In genomic region chr6:13135152-13135551, GRCh38 we compare ENCODE assay signal across 17 cellular contexts.
DNase-seq lines count a peak whose midpoint lies in the region; ATAC-seq, FAIRE-seq and TF ChIP-seq lines count a peak whose summit lies in the region.
"Had no signal": no experiment of that assay in that cellular context is flagged by ENCODE, and none has a peak within 500 bp of the region (broad histone marks: within the 10 kb centered on the region; RNA-seq: fewer than 3 reads in every experiment).

No MANE protein-coding gene starts in this region.

- no peak for TF ChIP-seq RAD21 in K562 (CRISPR knock-in tag; conservative IDR thresholded peaks at IDR 0.05 in 1 of 2, IDR thresholded peaks at IDR 0.05 in 1 of 2)

- no peaks in the 10 kb centered on the region for H3K9me1 ChIP-seq in K562 (ENCODE audit: control insufficient read depth, insufficient read depth, low read length)

- no peak overlapping the region for H2AFZ ChIP-seq in K562 (ENCODE audit: low read depth, low read length)

- H3K36me3 ChIP-seq in HAP-1 (replicated peaks): no peaks in the 10 kb centered on the region
- H3K36me3 ChIP-seq in K562 (ENCODE audit: control insufficient read depth, insufficient read depth, low read length): no peaks in the 10 kb centered on the region
- H3K36me3 ChIP-seq in small intestine (ENCODE audit: control insufficient read depth in 2 of 2, insufficient read depth in 2 of 2, low read length in 2 of 2): no peaks in the 10 kb centered on the region
- no peaks in the 10 kb centered on the region for H3K36me3 ChIP-seq in ascending aorta
- H3K36me3 ChIP-seq: BLaER1 had no signal

- no peaks in the 10 kb centered on the region for H3K27me3 ChIP-seq in HAP-1 (ENCODE audit: low read depth)
- H3K27me3 ChIP-seq in K562 (ENCODE audit: control insufficient read depth in 2 of 2, insufficient read depth in 2 of 2, low read length in 2 of 2): peaks cover 9 to 11% of the 10 kb centered on the region in 2 experiments; a peak in 4 of 5 replicates
- no peaks in the 10 kb centered on the region for H3K27me3 ChIP-seq in small intestine (ENCODE audit: control insufficient read depth in 2 of 2, insufficient read depth in 2 of 2, low read length in 2 of 2)
- no peaks in the 10 kb centered on the region for H3K27me3 ChIP-seq in ascending aorta
- H3K27me3 ChIP-seq: BLaER1 had no signal

- intact Hi-C loops in K562 (cut with micrococcal nuclease) (no loop called here), ascending aorta (cut with DNase I) (no loop called here)

- no peak overlapping the region for H3K9ac ChIP-seq in K562 (ENCODE audit: insufficient read depth in 1 of 2, low read depth in 2 of 2, low read length in 2 of 2)
- H3K9ac ChIP-seq: BLaER1 had no signal

- POLR2A ChIA-PET in K562 (lab: Yijun Ruan, JAX): no interaction called here

- TF ChIP-seq EP300 in K562 (IDR thresholded peaks at IDR 0.05; ENCODE audit: low read length): no peak

- under 1% methylated on average over 10 of the region's 10 CpGs for WGBS in K562 (ENCODE audit: insufficient coverage, low coverage, missing lambda C conversion rate)
- WGBS in small intestine, 3 donors: 11 to 55% (median 34%) methylated on average over 10 of the region's 10 CpGs

- H3K27ac ChIP-seq in K562 (ENCODE audit: extremely low read depth, low read depth, low read length) (no peak overlapping the region), small intestine (ENCODE audit: low read depth in 1 of 2, low read length in 1 of 2) (no peak overlapping the region), ascending aorta (no peak overlapping the region)
- H3K27ac ChIP-seq: BLaER1 had no signal

- H4K20me1 ChIP-seq in K562 (replicated peaks; ENCODE audit: control insufficient read depth, insufficient read depth, low read length): no peaks in the 10 kb centered on the region
- H4K20me1 ChIP-seq: BLaER1 had no signal

- ATAC-seq in K562: peak; percentile 76

- no peaks in the 10 kb centered on the region for H3K79me2 ChIP-seq in K562 (ENCODE audit: control insufficient read depth, insufficient read depth, low read length)

- no peak overlapping the region for H3K4me3 ChIP-seq in HAP-1
- no peak overlapping the region for H3K4me3 ChIP-seq in K562
- no peak overlapping the region for H3K4me3 ChIP-seq in small intestine (ENCODE audit: low read depth in 1 of 2, low read length in 2 of 2)
- H3K4me3 ChIP-seq in ascending aorta: no peak overlapping the region
- H3K4me3 ChIP-seq: BLaER1 had no signal

- peak; percentile 71 for FAIRE-seq in K562 (lab: Jason Lieb, UNC)
- no peak for FAIRE-seq in small intestine (lab: Jason Lieb, UNC)
- FAIRE-seq: GM12892, GM19239, H54 had no signal

- H3K9me3 ChIP-seq in HAP-1: no peaks in the 10 kb centered on the region
- H3K9me3 ChIP-seq in K562 (replicated peaks; ENCODE audit: control insufficient read depth, insufficient read depth, low read depth, low read length): no peaks in the 10 kb centered on the region
- no peaks in the 10 kb centered on the region for H3K9me3 ChIP-seq in small intestine (ENCODE audit: control insufficient read depth, low read depth)
- H3K9me3 ChIP-seq in ascending aorta: no peaks in the 10 kb centered on the region
- H3K9me3 ChIP-seq: Caco-2 had no signal

- H3K4me1 ChIP-seq in HAP-1 (no peaks in the 10 kb centered on the region), K562 (replicated peaks in 1 of 2; ENCODE audit: control insufficient read depth in 2 of 2, insufficient read depth in 2 of 2, low read length in 2 of 2) (no peaks in the 10 kb centered on the region), small intestine (ENCODE audit: control insufficient read depth in 2 of 2, insufficient read depth in 1 of 2, low read depth in 1 of 2, low read length in 1 of 2) (peaks cover 0 to 3% of the 10 kb centered on the region in 2 donors), ascending aorta (peaks cover 0 to 19% of the 10 kb centered on the region in 2 donors)
- H3K4me1 ChIP-seq: BLaER1, Caco-2 had no signal

- BruUV-seq in K562 (replicated peaks; lab: Mats Ljungman, UMichigan): no TSS peak

- TF ChIP-seq CTCF in K562 (IDR thresholded peaks at IDR 0.05 in 2 of 3, conservative IDR thresholded peaks at IDR 0.05 in 1 of 3; ENCODE audit: insufficient read depth in 2 of 3, low read depth in 1 of 3, low read length in 3 of 3) (no peak), ascending aorta (IDR thresholded peaks at IDR 0.05) (no peak)

- H3K4me2 ChIP-seq in K562 (ENCODE audit: insufficient read depth, low read length): no peak overlapping the region
- H3K4me2 ChIP-seq: BLaER1 had no signal

- in situ Hi-C loops in HAP-1 (cut with MboI; ENCODE audit: low sequenced_read_pairs) (no loop called here), K562 (cut with MboI) (no loop called here)

- CTCF ChIA-PET in K562 (lab: Yijun Ruan, JAX; ENCODE audit: low intra/inter-chr PET ratio): no interaction called here

- peak; percentile 44 for DNase-seq in NCI-H82 (lab: John Stamatoyannopoulos, UW)
- no peak for DNase-seq in NCI-H82 treated with DMSO at 0.1 percent for 48 hours (lab: John Stamatoyannopoulos, UW; ENCODE audit: unreplicated experiment)
- peak; percentile 5 to 26 for DNase-seq in HAP-1 (ENCODE audit: low spot score in 2 of 2)
- DNase-seq in K562 (ENCODE audit: extremely low read depth in 1 of 4, low spot score in 3 of 4): no peak
- DNase-seq in small intestine: peak; percentile 71
- DNase-seq in RKO (ENCODE audit: low spot score): no peak
- no peak for DNase-seq in ascending aorta (ENCODE audit: low spot score in 2 of 2)
- DNase-seq: 8988T; AML-193; Caco-2; CD8-positive, alpha-beta memory T cell; DND-41; GDM1 had no signal

- TF ChIP-seq POLR2A in K562 (conservative IDR thresholded peaks at IDR 0.05): no peak

TF ChIP-seq in K562, 482 proteins besides CTCF, POLR2A, EP300 and RAD21 (continues in another document):
- TF ChIP-seq GTF2A2 (tag; IDR thresholded peaks at IDR 0.05) (no peak), ZMIZ1 (IDR thresholded peaks at IDR 0.05; ENCODE audit: low read depth in 2 of 2, low read length in 2 of 2) (no peak), ZBED1 (IDR thresholded peaks at IDR 0.05) (no peak), ARNT (IDR thresholded peaks at IDR 0.05) (no peak), KLF16 (IDR thresholded peaks at IDR 0.05) (no peak), MTA3 (IDR thresholded peaks at IDR 0.05; ENCODE audit: borderline replicate concordance) (no peak), FOXK1 (CRISPR knock-in tag; IDR thresholded peaks at IDR 0.05; ENCODE audit: borderline replicate concordance) (no peak), BRD9 (IDR thresholded peaks at IDR 0.05; ENCODE audit: low read depth, partially characterized antibody) (no peak), RBM14 (IDR thresholded peaks at IDR 0.05; ENCODE audit: borderline replicate concordance, insufficient read depth, low read depth, low read length) (no peak), PRDM10 (IDR thresholded peaks at IDR 0.05; ENCODE audit: partially characterized antibody) (no peak), SIRT6 (IDR thresholded peaks at IDR 0.05; ENCODE audit: low read depth, low read length) (no peak), ZNF707 (CRISPR knock-in tag; conservative IDR thresholded peaks at IDR 0.05) (no peak), ZNF24 (IDR thresholded peaks at IDR 0.05) (no peak), TAF9B (IDR thresholded peaks at IDR 0.05; ENCODE audit: partially characterized antibody) (no peak)

Comparison
In these comparisons a context has a peak if more than half of its experiments do, and no peak if none do; other contexts are left out.
1. DNase-seq: peak in NCI-H82 (single experiment), HAP-1 (2 of 2) and small intestine (single experiment); none in NCI-H82 treated with DMSO at 0.1 percent for 48 hours (single experiment), K562 (0 of 4), RKO (single experiment) and ascending aorta (0 of 2).